12 cellular contexts compared by ENCODE assay signal in genomic region chr10:3426190-3426845, GRCh38.
DNase-seq lines count a peak whose midpoint lies in the region; ATAC-seq, FAIRE-seq and TF ChIP-seq lines count a peak whose summit lies in the region.
"Had no signal": no experiment of that assay in that cellular context is flagged by ENCODE, and none has a peak within 500 bp of the region (broad histone marks: within the 10 kb centered on the region; RNA-seq: fewer than 3 reads in every experiment).

No MANE protein-coding gene starts in this region.

- peak overlapping the region; percentile 9 for H3K4me2 ChIP-seq in astrocyte (ENCODE audit: low read length)

- H3K27ac ChIP-seq in astrocyte (ENCODE audit: low read depth, low read length) (peak overlapping the region; percentile 54), gastrocnemius medialis (peak overlapping the region; percentile 27 to 81 (median 36))

- intact Hi-C loops in gastrocnemius medialis (cut with DNase I; ENCODE audit: low total_unique reads): no loop called here

- H3K4me1 ChIP-seq in astrocyte (ENCODE audit: insufficient read depth, low read length) (peaks cover 29% of the 10 kb centered on the region), gastrocnemius medialis (peaks cover 0 to 4% of the 10 kb centered on the region in 2 donors)

- H3K27me3 Mint-ChIP-seq in astrocyte (ENCODE audit: low read depth, unreplicated experiment): no peaks in the 10 kb centered on the region
- H3K27me3 Mint-ChIP-seq in T-helper 2 cell treated with Interferon-gamma antibody and Interleukin-4, amounts not matched to agents 5 μg/mL and 100 μg/mL, for 36 hours (ENCODE audit: low read depth): peaks cover 11% of the 10 kb centered on the region

- no peaks in the 10 kb centered on the region for H3K27me3 ChIP-seq in astrocyte (ENCODE audit: insufficient read depth, low read length)
- H3K27me3 ChIP-seq in gastrocnemius medialis: no peaks in the 10 kb centered on the region

- H3K9me3 ChIP-seq in astrocyte (ENCODE audit: insufficient read depth, low read depth, low read length) (no peaks in the 10 kb centered on the region), gastrocnemius medialis (no peaks in the 10 kb centered on the region)

- no peaks in the 10 kb centered on the region for H4K20me1 ChIP-seq in astrocyte (ENCODE audit: insufficient read depth, low read length)

- H3K4me3 Mint-ChIP-seq in astrocyte (ENCODE audit: unreplicated experiment): no peak overlapping the region
- no peak overlapping the region for H3K4me3 Mint-ChIP-seq in T-helper 2 cell treated with Interferon-gamma antibody and Interleukin-4, amounts not matched to agents 5 μg/mL and 100 μg/mL, for 36 hours

- TF ChIP-seq CTCF in astrocyte (IDR thresholded peaks at IDR 0.05; ENCODE audit: insufficient read depth, low read depth, low read length) (no peak), gastrocnemius medialis (IDR thresholded peaks at IDR 0.05 in 4 of 5, conservative IDR thresholded peaks at IDR 0.05 in 1 of 5) (no peak)

- H3K79me2 ChIP-seq in astrocyte (ENCODE audit: insufficient read depth, low read length): no peaks in the 10 kb centered on the region

- in situ Hi-C loops in gastrocnemius medialis (cut with MboI; ENCODE audit: low sequenced_read_pairs in 4 of 4): no loop called here

- no peak for ATAC-seq in gastrocnemius medialis

- H3K9ac ChIP-seq in astrocyte (ENCODE audit: low read length): no peak overlapping the region

- no peak for TF ChIP-seq POLR2A in gastrocnemius medialis (IDR thresholded peaks at IDR 0.05)

- peaks cover 15% of the 10 kb centered on the region for H3K4me1 Mint-ChIP-seq in astrocyte (ENCODE audit: low read depth, unreplicated experiment)
- H3K4me1 Mint-ChIP-seq in T-helper 2 cell treated with Interferon-gamma antibody and Interleukin-4, amounts not matched to agents 5 μg/mL and 100 μg/mL, for 36 hours (ENCODE audit: low read depth): peaks cover 19% of the 10 kb centered on the region

- DNase-seq in HCEC 1CT (peak; percentile 98), astrocyte (ENCODE audit: low read depth) (peak; percentile 74), glomerular visceral epithelial cell (ENCODE audit: extremely low spot score) (peak; percentile 79), gastrocnemius medialis (no peak), NCI-H345 (lab: John Stamatoyannopoulos, UW) (no peak), NCI-H748 (lab: John Stamatoyannopoulos, UW; ENCODE audit: unreplicated experiment) (no peak), NCI-H510A treated with DMSO at 0.1 percent for 48 hours (lab: John Stamatoyannopoulos, UW) (no peak)
- no peak for DNase-seq in T-helper 2 cell treated with Interferon-gamma antibody and Interleukin-4, amounts not matched to agents 5 μg/mL and 100 μg/mL, for 36 hours (ENCODE audit: low spot score)
- DNase-seq: activated T-cell treated with anti-CD3 and anti-CD28 coated beads, Interleukin-2, amount 50 U/mL, for 48 hours; left cardiac atrium; NCI-H526 had no signal

- FAIRE-seq in astrocyte (lab: Jason Lieb, UNC): no peak
- FAIRE-seq: GM19239 had no signal

- no peaks in the 10 kb centered on the region for H3K36me3 ChIP-seq in astrocyte (ENCODE audit: insufficient read depth, low read length)
- no peaks in the 10 kb centered on the region for H3K36me3 ChIP-seq in gastrocnemius medialis

- H3K4me3 ChIP-seq in astrocyte (ENCODE audit: insufficient read depth, low read depth, low read length): no peak overlapping the region
- H3K4me3 ChIP-seq in gastrocnemius medialis: no peak overlapping the region

- H3K27ac Mint-ChIP-seq in astrocyte (ENCODE audit: unreplicated experiment): peak overlapping the region; percentile 83
- H3K27ac Mint-ChIP-seq in T-helper 2 cell treated with Interferon-gamma antibody and Interleukin-4, amounts not matched to agents 5 μg/mL and 100 μg/mL, for 36 hours: no peak overlapping the region

- H3K36me3 Mint-ChIP-seq in astrocyte (ENCODE audit: low read depth, unreplicated experiment): no peaks in the 10 kb centered on the region
- H3K36me3 Mint-ChIP-seq in T-helper 2 cell treated with Interferon-gamma antibody and Interleukin-4, amounts not matched to agents 5 μg/mL and 100 μg/mL, for 36 hours (ENCODE audit: low read depth): peaks cover 4% of the 10 kb centered on the region

- H2AFZ ChIP-seq in astrocyte (ENCODE audit: low read depth, low read length): no peak overlapping the region

- peaks cover 5% of the 10 kb centered on the region for H3K9me3 Mint-ChIP-seq in astrocyte (ENCODE audit: unreplicated experiment)
- peaks cover 15% of the 10 kb centered on the region for H3K9me3 Mint-ChIP-seq in T-helper 2 cell treated with Interferon-gamma antibody and Interleukin-4, amounts not matched to agents 5 μg/mL and 100 μg/mL, for 36 hours

Comparison
In these comparisons a context has a peak if more than half of its experiments do, and no peak if none do; other contexts are left out.
1. DNase-seq: peak in HCEC 1CT (single experiment), astrocyte (single experiment) and glomerular visceral epithelial cell (single experiment); none in gastrocnemius medialis (0 of 2), NCI-H345 (single experiment), NCI-H748 (single experiment), T-helper 2 cell treated with Interferon-gamma antibody and Interleukin-4, amounts not matched to agents 5 μg/mL and 100 μg/mL, for 36 hours (single experiment) and NCI-H510A treated with DMSO at 0.1 percent for 48 hours (single experiment).